Comparison of ENCODE assay signal across 1 cellular context in the genomic region with DNA sequence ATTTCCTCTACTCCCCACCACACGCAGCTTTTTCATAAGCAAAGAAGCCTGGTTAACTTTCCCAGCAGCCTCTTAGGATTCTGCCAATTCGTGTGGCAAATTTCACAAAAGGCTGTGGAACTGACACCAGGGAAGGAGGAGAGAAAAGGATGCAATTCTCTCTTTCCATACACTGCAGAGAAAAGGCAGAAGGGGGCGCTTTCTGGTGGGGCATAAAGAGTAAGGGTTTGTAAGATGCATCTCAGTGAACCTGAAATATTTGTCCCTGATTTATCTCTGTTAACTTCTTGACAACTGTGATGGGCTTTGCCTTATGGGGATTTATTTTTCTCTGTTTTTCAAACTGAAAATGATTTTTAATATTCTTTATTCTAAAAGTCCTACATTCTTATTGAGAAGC.
TF ChIP-seq lines count a peak whose summit lies in the region.

No MANE protein-coding gene starts in this region.

TF ChIP-seq in GM23338, 12 proteins besides CTCF, POLR2A, EP300 and RAD21 (continued from another document):
- TF ChIP-seq, protein P1, sequence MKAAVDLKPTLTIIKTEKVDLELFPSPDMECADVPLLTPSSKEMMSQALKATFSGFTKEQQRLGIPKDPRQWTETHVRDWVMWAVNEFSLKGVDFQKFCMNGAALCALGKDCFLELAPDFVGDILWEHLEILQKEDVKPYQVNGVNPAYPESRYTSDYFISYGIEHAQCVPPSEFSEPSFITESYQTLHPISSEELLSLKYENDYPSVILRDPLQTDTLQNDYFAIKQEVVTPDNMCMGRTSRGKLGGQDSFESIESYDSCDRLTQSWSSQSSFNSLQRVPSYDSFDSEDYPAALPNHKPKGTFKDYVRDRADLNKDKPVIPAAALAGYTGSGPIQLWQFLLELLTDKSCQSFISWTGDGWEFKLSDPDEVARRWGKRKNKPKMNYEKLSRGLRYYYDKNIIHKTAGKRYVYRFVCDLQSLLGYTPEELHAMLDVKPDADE (IDR thresholded peaks at IDR 0.05), result no peak
- no peak for TF ChIP-seq ZNF331 (CRISPR knock-in tag; IDR thresholded peaks at IDR 0.05; ENCODE audit: low read depth)
TF ChIP-seq in GM23338: peak in this region for 0.
